ENCODE assay signal across 8 cellular contexts in genomic region chr2:68362069-68362468, GRCh38. TPM values are rescaled to one million over a fixed set of nuclear protein-coding genes. Genes with fewer than 3 reads are reported as not detected.
DNase-seq lines count a peak whose midpoint lies in the region; ATAC-seq and TF ChIP-seq lines count a peak whose summit lies in the region.

No MANE protein-coding gene starts in this region.

- H2AFZ ChIP-seq in ACC112 (ENCODE audit: low read length, unreplicated experiment), result peak overlapping the region; percentile 21

- H3K9me3 ChIP-seq in colonic mucosa, result no peaks in the 10 kb centered on the region

- 28 to 38% methylated on average over 12 of the region's 12 CpGs for WGBS in lower leg skin, 2 donors

- no peak for TF ChIP-seq POLR2A in lower leg skin (IDR thresholded peaks at IDR 0.05)

- intact Hi-C loops in colonic mucosa (cut with DNase I) (no loop called here), lower leg skin (cut with DNase I; ENCODE audit: low total_unique reads) (loop anchor here (5.0 kb wide), 1 partner anchor 80 kb away; no protein-coding TSS in a partner anchor)

- H3K27ac ChIP-seq in ACC112 (ENCODE audit: low read depth, low read length) (no peak overlapping the region), colonic mucosa (no peak overlapping the region)

- H3K27me3 ChIP-seq in ACC112 (ENCODE audit: insufficient read depth, low read length) (no peaks in the 10 kb centered on the region), colonic mucosa (no peaks in the 10 kb centered on the region)

- H3K36me3 ChIP-seq in ACC112 (ENCODE audit: insufficient read depth, low read length) (no peaks in the 10 kb centered on the region), colonic mucosa (no peaks in the 10 kb centered on the region)

- H3K4me3 ChIP-seq in ACC112 (ENCODE audit: low read depth, low read length) (no peak overlapping the region), colonic mucosa (no peak overlapping the region), lower leg skin (ENCODE audit: low read depth, poor library complexity, severe bottlenecking) (no peak overlapping the region)

- H3K79me2 ChIP-seq in ACC112 (ENCODE audit: control insufficient read depth, insufficient read depth, low read length, unreplicated experiment), result no peaks in the 10 kb centered on the region

- no peaks in the 10 kb centered on the region for H3K4me1 ChIP-seq in ACC112 (ENCODE audit: control insufficient read depth, insufficient read depth, low read length, unreplicated experiment)
- no peaks in the 10 kb centered on the region for H3K4me1 ChIP-seq in colonic mucosa

- ATAC-seq in GM18517 (IDR thresholded peaks at IDR 0.05; ENCODE audit: unreplicated experiment) (peak; percentile 50), HG03108 (IDR thresholded peaks at IDR 0.05; ENCODE audit: unreplicated experiment) (peak; percentile 40)

- TF ChIP-seq CTCF in colonic mucosa (IDR thresholded peaks at IDR 0.05) (peak; percentile 70), lower leg skin (IDR thresholded peaks at IDR 0.05) (peak in 1 of 3 donors; percentile 28)

- H3K9ac ChIP-seq in colonic mucosa (ENCODE audit: low read depth in 2 of 2, low read length in 2 of 2), result no peak overlapping the region

- DNase-seq in NCI-H460 (ENCODE audit: extremely low read depth, low read depth), result peak; percentile 78
- DNase-seq in activated CD4-positive, alpha-beta T cell treated with anti-CD3 and anti-CD28 coated beads for 1 hour, result peak; percentile 65
- DNase-seq in colonic mucosa, result peak; percentile 73
- DNase-seq in lower leg skin (ENCODE audit: low spot score in 2 of 2), result peak; percentile 53 to 93
- peak; percentile 64 for DNase-seq in stimulated activated CD8-positive, alpha-beta memory T cell treated with anti-CD3 and anti-CD28 coated beads, Interleukin-12 subunit alpha, Interleukin-12 subunit beta, amount 100 ng/mL, for 4 hours (ENCODE audit: low read depth)

RNA-seq across cellular contexts. Expression of gene PLEK, which starts 3.0 kb away (rescaled TPM):
- not detected in 2 replicates for total RNA-seq in NCI-H460 (2014; rRNA removed; shearing (Covaris generic))
- 0.58 TPM in 1 of 2 replicates, not detected in the other for polyA plus RNA-seq in NCI-H460 (2014; cell fraction: nucleus; rRNA removed)
- total RNA-seq in colonic mucosa (1 to 10 TPM; 2.6 to 5.1 TPM), lower leg skin (1 to 10 TPM; 1.3 to 3.0 (median 2.2) TPM)

RNA-seq across cellular contexts. Expression of gene CNRIP1, which starts 42.3 kb away (rescaled TPM):
- total RNA-seq in NCI-H460 (2014; rRNA removed; shearing (Covaris generic)), result 6.2 and 7.3 TPM in 2 replicates
- 1.9 and 2.0 TPM in 2 replicates for polyA plus RNA-seq in NCI-H460 (2014; cell fraction: nucleus; rRNA removed)
- total RNA-seq in colonic mucosa (1 to 10 TPM; 2.5 to 6.4 TPM), lower leg skin (10 to 100 TPM in 1 of 4 donors, 1 to 10 TPM in 3; 5.7 to 12.8 (median 7.8) TPM)
